ENCODE assay signal across 31 cellular contexts in genomic region chr6:34302929-34303328, GRCh38.
"Had no signal": no experiment of that assay in that cellular context is flagged by ENCODE, and none has a peak within 500 bp of the region (broad histone marks: within the 10 kb centered on the region; RNA-seq: fewer than 3 reads in every experiment).

No MANE protein-coding gene starts in this region.

- H3K4me1 Mint-ChIP-seq: activated CD4-positive, alpha-beta T cell treated with anti-CD3 and anti-CD28 coated beads for 36 hours; activated CD4-positive, alpha-beta T cell treated with anti-CD3 and anti-CD28 coated beads, Interleukin-2, amount 10 ng/mL, durations not matched to agents 24 days and 14 days had no signal

- H3K4me3 Mint-ChIP-seq: activated CD4-positive, alpha-beta memory T cell treated with anti-CD3 and anti-CD28 coated beads for 36 hours; activated CD4-positive, alpha-beta T cell treated with anti-CD3 and anti-CD28 coated beads for 36 hours; activated CD4-positive, alpha-beta T cell treated with anti-CD3 and anti-CD28 coated beads, Interleukin-2, amount 10 ng/mL, durations not matched to agents 24 days and 14 days; activated CD8-positive, alpha-beta memory T cell treated with anti-CD3 and anti-CD28 coated beads, Interleukin-2, amount 10 ng/mL, durations not matched to agents 7 days and 5 days; activated CD8-positive, alpha-beta T cell treated with anti-CD3 and anti-CD28 coated beads, Interleukin-2, amount 10 ng/mL, durations not matched to agents 7 days and 5 days; activated naive CD4-positive, alpha-beta T cell treated with anti-CD3 and anti-CD28 coated beads for 36 hours; activated naive CD4-positive, alpha-beta T cell treated with anti-CD3 and anti-CD28 coated beads, Interleukin-2, amount 50 U/mL, for 24 hours; activated naive CD8-positive, alpha-beta T cell treated with anti-CD3 and anti-CD28 coated beads for 36 hours; activated naive CD8-positive, alpha-beta T cell treated with anti-CD3 and anti-CD28 coated beads, Interleukin-2, amount 50 U/mL, for 24 hours; activated T-helper 1 cell treated with anti-CD3 and anti-CD28 coated beads, Interleukin-12 subunit alpha, Interleukin-12 subunit beta, Interleukin-2, Interleukin-4 antibody, amounts not matched to agents 30 ng/mL and 10 ng/mL and 1 ng/mL, durations not matched to agents 14 hours and 24 hours and 36 hours; T-helper 17 cell; T-helper 2 cell treated with Interferon-gamma antibody and Interleukin-4, amounts not matched to agents 5 μg/mL and 100 μg/mL, for 36 hours had no signal

- H3K36me3 ChIP-seq: adrenal gland, esophagus squamous epithelium had no signal

- H3K27me3 Mint-ChIP-seq: activated CD4-positive, alpha-beta memory T cell treated with anti-CD3 and anti-CD28 coated beads for 36 hours; activated CD4-positive, alpha-beta T cell treated with anti-CD3 and anti-CD28 coated beads for 36 hours; activated CD4-positive, alpha-beta T cell treated with anti-CD3 and anti-CD28 coated beads, Interleukin-2, amount 10 ng/mL, durations not matched to agents 24 days and 14 days; activated CD8-positive, alpha-beta memory T cell treated with anti-CD3 and anti-CD28 coated beads, Interleukin-2, amount 10 ng/mL, durations not matched to agents 7 days and 5 days; activated naive CD4-positive, alpha-beta T cell treated with anti-CD3 and anti-CD28 coated beads, Interleukin-2, amount 50 U/mL, for 24 hours; activated naive CD8-positive, alpha-beta T cell treated with anti-CD3 and anti-CD28 coated beads for 36 hours; activated naive CD8-positive, alpha-beta T cell treated with anti-CD3 and anti-CD28 coated beads, Interleukin-2, amount 50 U/mL, for 24 hours; T-helper 17 cell had no signal

- H3K4me3 ChIP-seq: adrenal gland, body of pancreas, esophagus squamous epithelium had no signal

- H3K9me3 Mint-ChIP-seq: activated CD4-positive, alpha-beta memory T cell treated with anti-CD3 and anti-CD28 coated beads for 36 hours; activated CD4-positive, alpha-beta T cell treated with anti-CD3 and anti-CD28 coated beads, Interleukin-2, amount 10 ng/mL, durations not matched to agents 24 days and 14 days; activated naive CD4-positive, alpha-beta T cell treated with anti-CD3 and anti-CD28 coated beads for 36 hours; activated naive CD4-positive, alpha-beta T cell treated with anti-CD3 and anti-CD28 coated beads, Interleukin-2, amount 50 U/mL, for 24 hours; activated naive CD8-positive, alpha-beta T cell treated with anti-CD3 and anti-CD28 coated beads for 36 hours; activated naive CD8-positive, alpha-beta T cell treated with anti-CD3 and anti-CD28 coated beads, Interleukin-2, amount 50 U/mL, for 24 hours; activated T-helper 1 cell treated with anti-CD3 and anti-CD28 coated beads, Interleukin-12 subunit alpha, Interleukin-12 subunit beta, Interleukin-2, Interleukin-4 antibody, amounts not matched to agents 30 ng/mL and 10 ng/mL and 1 ng/mL, durations not matched to agents 14 hours and 24 hours and 36 hours; activated T-helper 2 cell treated with anti-CD3 and anti-CD28 coated beads, Interferon-gamma antibody, Interleukin-2, Interleukin-4, amounts not matched to agents 10 μg/mL and 5 μg/mL and 100 μg/mL, durations not matched to agents 14 hours and 24 hours and 36 hours; T-helper 2 cell treated with Interferon-gamma antibody and Interleukin-4, amounts not matched to agents 5 μg/mL and 100 μg/mL, for 36 hours had no signal

- H3K36me3 Mint-ChIP-seq: activated CD4-positive, alpha-beta memory T cell treated with anti-CD3 and anti-CD28 coated beads for 36 hours; activated CD8-positive, alpha-beta memory T cell treated with anti-CD3 and anti-CD28 coated beads, Interleukin-2, amount 10 ng/mL, durations not matched to agents 7 days and 5 days had no signal

- ATAC-seq: activated CD4-positive, alpha-beta T cell treated with anti-CD3 and anti-CD28 coated beads for 36 hours; activated CD8-positive, alpha-beta memory T cell treated with anti-CD3 and anti-CD28 coated beads, Interleukin-2, amount 10 ng/mL, durations not matched to agents 7 days and 5 days; activated CD8-positive, alpha-beta T cell treated with anti-CD3 and anti-CD28 coated beads, Interleukin-2, amount 10 ng/mL, durations not matched to agents 7 days and 5 days; activated naive CD8-positive, alpha-beta T cell treated with anti-CD3 and anti-CD28 coated beads, Interleukin-2, amount 50 U/mL, for 24 hours; body of pancreas; T-helper 17 cell had no signal

- H3K9me3 ChIP-seq: adrenal gland, body of pancreas, esophagus squamous epithelium had no signal

- H3K27ac Mint-ChIP-seq: activated CD4-positive, alpha-beta memory T cell treated with anti-CD3 and anti-CD28 coated beads for 36 hours; activated CD4-positive, alpha-beta T cell treated with anti-CD3 and anti-CD28 coated beads for 36 hours; activated CD4-positive, alpha-beta T cell treated with anti-CD3 and anti-CD28 coated beads, Interleukin-2, amount 10 ng/mL, durations not matched to agents 24 days and 14 days; activated CD8-positive, alpha-beta memory T cell treated with anti-CD3 and anti-CD28 coated beads, Interleukin-2, amount 10 ng/mL, durations not matched to agents 7 days and 5 days; activated CD8-positive, alpha-beta T cell treated with anti-CD3 and anti-CD28 coated beads, Interleukin-2, amount 10 ng/mL, durations not matched to agents 7 days and 5 days; activated naive CD4-positive, alpha-beta T cell treated with anti-CD3 and anti-CD28 coated beads for 36 hours; activated naive CD4-positive, alpha-beta T cell treated with anti-CD3 and anti-CD28 coated beads, Interleukin-2, amount 50 U/mL, for 24 hours; activated naive CD8-positive, alpha-beta T cell treated with anti-CD3 and anti-CD28 coated beads for 36 hours; activated naive CD8-positive, alpha-beta T cell treated with anti-CD3 and anti-CD28 coated beads, Interleukin-2, amount 50 U/mL, for 24 hours; activated T-helper 1 cell treated with anti-CD3 and anti-CD28 coated beads, Interleukin-12 subunit alpha, Interleukin-12 subunit beta, Interleukin-2, Interleukin-4 antibody, amounts not matched to agents 30 ng/mL and 10 ng/mL and 1 ng/mL, durations not matched to agents 14 hours and 24 hours and 36 hours; activated T-helper 2 cell treated with anti-CD3 and anti-CD28 coated beads, Interferon-gamma antibody, Interleukin-2, Interleukin-4, amounts not matched to agents 10 μg/mL and 5 μg/mL and 100 μg/mL, durations not matched to agents 14 hours and 24 hours and 36 hours; T-helper 17 cell; T-helper 2 cell treated with Interferon-gamma antibody and Interleukin-4, amounts not matched to agents 5 μg/mL and 100 μg/mL, for 36 hours had no signal

- H3K27ac ChIP-seq: body of pancreas, epithelial cell of prostate, esophagus squamous epithelium had no signal

- H3K27me3 ChIP-seq: adrenal gland, body of pancreas, esophagus squamous epithelium had no signal

- DNase-seq: activated CD4-positive, alpha-beta memory T cell treated with anti-CD3 and anti-CD28 coated beads for 36 hours; activated CD4-positive, alpha-beta T cell treated with anti-CD3 and anti-CD28 coated beads for 36 hours; activated CD4-positive, alpha-beta T cell treated with anti-CD3 and anti-CD28 coated beads, Interleukin-2, amount 10 ng/mL, durations not matched to agents 24 days and 14 days; activated CD4-positive, CD25-positive, alpha-beta regulatory T cell; activated CD4-positive, CD25-positive, alpha-beta regulatory T cell treated with anti-CD3 and anti-CD28 coated beads, Interleukin-2, amount 50 U/mL, for 72 hours; activated CD8-positive, alpha-beta memory T cell treated with anti-CD3 and anti-CD28 coated beads, Interleukin-2, amount 10 ng/mL, durations not matched to agents 7 days and 5 days; activated CD8-positive, alpha-beta memory T cell treated with anti-CD3 and anti-CD28 coated beads, Interleukin-2, amount 50 U/mL, for 4 hours; activated CD8-positive, alpha-beta T cell treated with anti-CD3 and anti-CD28 coated beads, Interleukin-2, amount 10 ng/mL, durations not matched to agents 7 days and 5 days; activated effector memory CD4-positive, alpha-beta T cell treated with anti-CD3 and anti-CD28 coated beads, Interleukin-2, amount 50 U/mL, for 16 hours; activated naive CD4-positive, alpha-beta T cell treated with anti-CD3 and anti-CD28 coated beads for 36 hours; activated naive CD8-positive, alpha-beta T cell treated with anti-CD3 and anti-CD28 coated beads for 36 hours; activated naive CD8-positive, alpha-beta T cell treated with anti-CD3 and anti-CD28 coated beads, Interleukin-2, amount 50 U/mL, for 24 hours; activated T-cell treated with anti-CD3 and anti-CD28 coated beads, Interleukin-2, amount 50 U/mL, for 1 hour; activated T-cell treated with anti-CD3 and anti-CD28 coated beads, Interleukin-2, amount 50 U/mL, for 48 hours; adrenal gland; amygdala; aorta; body of pancreas; caudate nucleus; cortex of kidney; effector CD8-positive, alpha-beta T cell; esophagus squamous epithelium; foreskin melanocyte; T-helper 1 cell; T-helper 17 cell; T1000 had no signal
